Comparison of ENCODE assay signal across 1 cellular context in the genomic region with DNA sequence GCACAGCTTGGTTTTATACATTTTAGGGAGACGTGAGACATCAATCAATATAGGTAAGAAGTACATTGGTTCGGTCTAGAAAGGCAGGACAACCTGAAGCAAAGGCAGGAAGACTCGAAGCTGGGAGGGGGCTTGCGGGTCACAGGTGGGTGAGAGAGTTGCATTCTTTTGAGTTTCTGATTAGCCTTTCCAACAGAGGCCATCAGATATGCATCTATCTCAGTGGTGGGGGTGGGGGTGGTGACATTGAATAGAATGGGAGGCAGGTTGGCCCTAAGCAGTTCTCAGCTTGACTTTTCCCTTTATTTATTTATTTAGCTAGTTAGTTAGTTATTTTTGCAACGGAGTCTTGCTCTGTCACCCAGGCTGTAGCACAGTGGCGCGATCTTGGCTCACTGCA.
TF ChIP-seq lines count a peak whose summit lies in the region.

No MANE protein-coding gene starts in this region.

TF ChIP-seq in GM23338, 12 proteins besides CTCF, POLR2A, EP300 and RAD21 (continued from another document):
- TF ChIP-seq ZNF462 (CRISPR knock-in tag; IDR thresholded peaks at IDR 0.05), result no peak
